Comparison of ENCODE assay signal across 20 cellular contexts in the genomic region with DNA sequence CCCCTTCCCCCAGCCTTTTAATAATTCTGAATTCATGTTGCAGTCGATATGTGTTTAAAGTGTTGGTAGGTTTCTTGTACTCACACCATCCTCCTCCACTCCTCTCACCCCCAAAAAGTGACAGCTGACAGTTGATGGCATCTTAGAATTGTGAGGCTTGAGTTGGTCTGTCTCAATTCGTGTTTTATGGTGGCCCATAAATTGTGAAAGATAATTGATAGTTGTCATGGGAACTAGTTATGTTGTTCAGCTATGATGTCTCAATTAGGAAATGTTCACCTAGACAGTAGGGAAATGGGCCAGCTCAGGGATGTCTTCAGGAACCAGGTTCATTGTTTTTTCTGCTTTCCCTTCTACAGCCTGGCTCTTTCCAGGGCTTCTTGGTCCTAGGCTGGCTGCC.
"Had no signal": no experiment of that assay in that cellular context is flagged by ENCODE, and none has a peak within 500 bp of the region (broad histone marks: within the 10 kb centered on the region; RNA-seq: fewer than 3 reads in every experiment).

No MANE protein-coding gene starts in this region.

- DNase-seq: effector memory CD4-positive, alpha-beta T cell; esophagus squamous epithelium; foreskin fibroblast; glutamatergic neuron; mammary epithelial cell; naive thymus-derived CD8-positive, alpha-beta T cell; posterior cingulate gyrus; sigmoid colon; stimulated activated CD4-positive, alpha-beta T cell treated with anti-CD3 and anti-CD28 coated beads, Interleukin-12 subunit alpha, Interleukin-12 subunit beta, amount 100 ng/mL, for 4 hours; stimulated activated naive CD4-positive, alpha-beta T cell; stomach; substantia nigra; transverse colon had no signal

- H3K4me1 ChIP-seq: vagina had no signal

- H3K36me3 Mint-ChIP-seq: naive thymus-derived CD8-positive, alpha-beta T cell had no signal

- H3K27ac ChIP-seq: epithelial cell of prostate, esophagus squamous epithelium, gastroesophageal sphincter, sigmoid colon, skin epidermis, stomach, thoracic aorta, transverse colon, vagina had no signal

- H3K9me3 ChIP-seq: esophagus squamous epithelium, gastroesophageal sphincter, sigmoid colon, stomach, thoracic aorta, transverse colon, vagina had no signal

- H3K9me3 Mint-ChIP-seq: naive thymus-derived CD8-positive, alpha-beta T cell; neural crest cell had no signal

- H3K4me3 Mint-ChIP-seq: naive thymus-derived CD8-positive, alpha-beta T cell; neural crest cell had no signal

- H3K4me3 ChIP-seq: esophagus squamous epithelium, gastroesophageal sphincter, sigmoid colon, skin epidermis, stomach, thoracic aorta, transverse colon, vagina had no signal

- ATAC-seq: gastroesophageal sphincter; naive thymus-derived CD8-positive, alpha-beta T cell had no signal

- H3K36me3 ChIP-seq: esophagus squamous epithelium, gastroesophageal sphincter, sigmoid colon, stomach, thoracic aorta, transverse colon, vagina had no signal

- H3K27me3 ChIP-seq: esophagus squamous epithelium, gastroesophageal sphincter, sigmoid colon, stomach, transverse colon, vagina had no signal

- H3K27ac Mint-ChIP-seq: naive thymus-derived CD8-positive, alpha-beta T cell had no signal

- FAIRE-seq: endometrium had no signal
